Comparison of ENCODE assay signal across 33 cellular contexts in genomic region chrX:56498756-56499155, GRCh38.
"Had no signal": no experiment of that assay in that cellular context is flagged by ENCODE, and none has a peak within 500 bp of the region (broad histone marks: within the 10 kb centered on the region; RNA-seq: fewer than 3 reads in every experiment).

No MANE protein-coding gene starts in this region.

- H3K4me3 Mint-ChIP-seq: effector memory CD8-positive, alpha-beta T cell; memory B cell; mesothelial cell of epicardium; naive B cell; natural killer cell treated with Interleukin-12 subunit alpha and Interleukin-12 subunit beta and Interleukin-15 and Interleukin-18, amount 100 ng/mL, for 72 hours; neural crest cell; stimulated activated naive CD8-positive, alpha-beta T cell treated with anti-CD3 and anti-CD28 coated beads, Interleukin-15, amount 100 ng/mL, for 72 hours; type B pancreatic cell had no signal

- H3K27ac ChIP-seq: esophagus muscularis mucosa, heart right ventricle, lower lobe of right lung, neutrophil, pancreas, right atrium auricular region, thyroid gland had no signal

- H3K4me2 ChIP-seq: smooth muscle cell had no signal

- H3K27me3 Mint-ChIP-seq: stimulated activated naive CD8-positive, alpha-beta T cell treated with anti-CD3 and anti-CD28 coated beads, Interleukin-15, amount 100 ng/mL, for 72 hours; type B pancreatic cell had no signal

- H3K4me1 Mint-ChIP-seq: memory B cell; mesothelial cell of epicardium; naive B cell; neural crest cell; stimulated activated naive CD8-positive, alpha-beta T cell treated with anti-CD3 and anti-CD28 coated beads, Interleukin-15, amount 100 ng/mL, for 72 hours had no signal

- H3K9me3 Mint-ChIP-seq: effector memory CD8-positive, alpha-beta T cell; natural killer cell treated with Interleukin-12 subunit alpha and Interleukin-12 subunit beta and Interleukin-15 and Interleukin-18, amount 100 ng/mL, for 72 hours; type B pancreatic cell had no signal

- H3K27ac Mint-ChIP-seq: effector memory CD8-positive, alpha-beta T cell; memory B cell; mesothelial cell of epicardium; naive B cell; natural killer cell treated with Interleukin-12 subunit alpha and Interleukin-12 subunit beta and Interleukin-15 and Interleukin-18, amount 100 ng/mL, for 72 hours; type B pancreatic cell had no signal

- H3K4me3 ChIP-seq: esophagus muscularis mucosa, heart right ventricle, lower lobe of right lung, mucosa of descending colon, pancreas, right atrium auricular region, smooth muscle cell, thyroid gland had no signal

- H3K36me3 ChIP-seq: esophagus muscularis mucosa, heart right ventricle, lower lobe of right lung, neutrophil, pancreas, right atrium auricular region, thyroid gland had no signal

- H3K36me3 Mint-ChIP-seq: memory B cell, mesothelial cell of epicardium, naive B cell, type B pancreatic cell had no signal

- ATAC-seq: effector memory CD8-positive, alpha-beta T cell; heart right ventricle; left colon; left ventricle myocardium superior; lower lobe of right lung; mucosa of descending colon; natural killer cell treated with Interleukin-12 subunit alpha and Interleukin-12 subunit beta and Interleukin-15 and Interleukin-18, amount 100 ng/mL, for 72 hours; pancreas; sciatic nerve; stimulated activated naive CD8-positive, alpha-beta T cell treated with anti-CD3 and anti-CD28 coated beads, Interleukin-15, amount 100 ng/mL, for 72 hours had no signal

- FAIRE-seq: endometrium, islet of Langerhans, pancreas had no signal

- H3K27me3 ChIP-seq: esophagus muscularis mucosa, neutrophil, right atrium auricular region, thyroid gland had no signal

- H3K9me3 ChIP-seq: esophagus muscularis mucosa, lower lobe of right lung, mucosa of descending colon, neutrophil, pancreas, right atrium auricular region, thyroid gland had no signal

- DNase-seq: cerebellar nuclear complex; cortex of kidney; effector memory CD8-positive, alpha-beta T cell; foreskin melanocyte; glutamatergic neuron; heart right ventricle; hippocampal formation; kidney glomerular epithelial cell; left colon; left ventricle myocardium superior; lower lobe of right lung; mucosa of descending colon; naive B cell; pancreas; stimulated activated CD4-positive, alpha-beta T cell treated with anti-CD3 and anti-CD28 coated beads, Interleukin-12 subunit alpha, Interleukin-12 subunit beta, amount 100 ng/mL, for 4 hours; stimulated activated CD4-positive, alpha-beta T cell treated with anti-CD3 and anti-CD28 coated beads, Interleukin-1b, Interleukin-23, amount 100 ng/mL, for 48 hours; stimulated activated CD4-positive, alpha-beta T cell treated with anti-CD3 and anti-CD28 coated beads, Interleukin-4, amount 100 ng/mL, for 1 hour; stimulated activated CD8-positive, alpha-beta memory T cell treated with anti-CD3 and anti-CD28 coated beads, Interleukin-4, amount 100 ng/mL, for 48 hours; stimulated activated naive CD4-positive, alpha-beta T cell; stimulated activated naive CD8-positive, alpha-beta T cell treated with anti-CD3 and anti-CD28 coated beads, Interleukin-15, amount 100 ng/mL, for 72 hours had no signal

- H3K4me1 ChIP-seq: esophagus muscularis mucosa, heart right ventricle, lower lobe of right lung, pancreas, right atrium auricular region had no signal
